Comparison of ENCODE assay signal across 7 cellular contexts in genomic region chr2:56132138-56132537, GRCh38. TPM values are rescaled to one million over a fixed set of nuclear protein-coding genes. Genes with fewer than 3 reads are reported as not detected.
DNase-seq lines count a peak whose midpoint lies in the region; ATAC-seq and TF ChIP-seq lines count a peak whose summit lies in the region.

No MANE protein-coding gene starts in this region.

- no peak overlapping the region for H3K27ac ChIP-seq in RWPE2 (ENCODE audit: poor library complexity, severe bottlenecking)
- H3K27ac ChIP-seq in spleen: no peak overlapping the region

- intact Hi-C loops in spleen (cut with DNase I; ENCODE audit: low total_unique reads): loop anchor here (10.0 kb wide), 1 partner anchor 417 kb away; no protein-coding TSS in a partner anchor

- H3K4me1 ChIP-seq in RWPE2 (ENCODE audit: insufficient read depth, poor library complexity, severe bottlenecking): no peaks in the 10 kb centered on the region
- no peaks in the 10 kb centered on the region for H3K4me1 ChIP-seq in spleen

- 0 to 9% (median 5%) methylated on average over 1 of the region's 1 CpG for WGBS in spleen, 5 donors

- no peak for TF ChIP-seq POLR2A in spleen (IDR thresholded peaks at IDR 0.05)

- H3K4me3 ChIP-seq in RWPE2 (ENCODE audit: severe bottlenecking): no peak overlapping the region
- H3K4me3 ChIP-seq in spleen: no peak overlapping the region

- H3K9me3 ChIP-seq in RWPE2 (ENCODE audit: severe bottlenecking) (no peaks in the 10 kb centered on the region), spleen (no peaks in the 10 kb centered on the region)

- TF ChIP-seq CTCF in GM10266 (IDR thresholded peaks at IDR 0.05; ENCODE audit: control insufficient read depth, insufficient read depth, low read depth, missing control alignments) (peak; percentile 15), RWPE2 (IDR thresholded peaks at IDR 0.05; ENCODE audit: poor library complexity, severe bottlenecking) (peak; percentile 84), spleen (IDR thresholded peaks at IDR 0.05 in 8 of 11, conservative IDR thresholded peaks at IDR 0.05 in 3 of 11) (peak in 9 of 11 experiments; percentile 10 to 45 (median 29))

- ATAC-seq in RWPE2 (ENCODE audit: low read depth) (no peak), HG02571 (IDR thresholded peaks at IDR 0.05; ENCODE audit: unreplicated experiment) (no peak)

- H3K36me3 ChIP-seq in RWPE2 (ENCODE audit: low read depth): no peaks in the 10 kb centered on the region
- no peaks in the 10 kb centered on the region for H3K36me3 ChIP-seq in spleen

- peak; percentile 19 for DNase-seq in GM10266 (ENCODE audit: extremely low spot score)
- peak; percentile 7 for DNase-seq in KG1 (lab: John Stamatoyannopoulos, UW)
- DNase-seq in RWPE2 (ENCODE audit: low spot score): no peak
- peak; percentile 37 for DNase-seq in fibroblast of the conjunctiva (ENCODE audit: low read depth)
- DNase-seq in spleen: no peak
- DNase-seq in GDM1 (lab: John Stamatoyannopoulos, UW): no peak

- H3K27me3 ChIP-seq in RWPE2 (ENCODE audit: insufficient read depth, poor library complexity, severe bottlenecking) (no peaks in the 10 kb centered on the region), spleen (replicated peaks in 1 of 7) (no peaks in the 10 kb centered on the region)

RNA-seq across cellular contexts. Expression of gene CCDC85A, which starts 51.7 kb away (rescaled TPM):
- total RNA-seq in spleen: 1 to 10 TPM in 4 of 7 donors, under 1 TPM in 3; 0.34 to 2.6 (median 1.5) TPM
- polyA plus RNA-seq in spleen: under 1 TPM; 0.07 to 0.16 (median 0.08) TPM

Comparison
In these comparisons a context has a peak if more than half of its experiments do, and no peak if none do; other contexts are left out.
1. DNase-seq: peak in GM10266 (single experiment), KG1 (single experiment) and fibroblast of the conjunctiva (single experiment); none in RWPE2 (single experiment), spleen (single experiment) and GDM1 (single experiment).
2. CTCF ChIP-seq: peak in every context shown above with its lines; median percentile 84 in RWPE2; 29 in spleen; 15 in GM10266.